21 cellular contexts compared by ENCODE assay signal in the genomic region with DNA sequence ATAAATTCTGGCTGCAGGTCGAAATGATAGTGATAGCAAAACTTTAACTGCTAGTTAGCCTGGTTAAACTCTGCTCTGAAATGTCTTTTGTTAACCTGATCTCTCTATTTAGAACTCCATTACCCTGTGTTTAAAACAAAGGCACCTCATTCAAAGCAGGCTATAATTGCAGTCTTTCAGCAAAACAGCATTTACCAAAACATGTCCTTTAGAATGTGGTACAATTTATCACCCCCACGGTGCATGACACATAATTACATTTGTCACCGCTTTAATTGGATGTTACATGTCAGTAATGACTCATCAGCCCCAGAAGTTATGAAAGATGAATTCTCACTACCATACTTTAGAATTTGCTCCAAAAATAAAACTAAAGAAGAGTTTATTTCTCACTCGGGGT.
DNase-seq lines count a peak whose midpoint lies in the region; ATAC-seq, FAIRE-seq and TF ChIP-seq lines count a peak whose summit lies in the region.
"Had no signal": no experiment of that assay in that cellular context is flagged by ENCODE, and none has a peak within 500 bp of the region (broad histone marks: within the 10 kb centered on the region; RNA-seq: fewer than 3 reads in every experiment).

No MANE protein-coding gene starts in this region.

- TF ChIP-seq EP300 in GM12878 (IDR thresholded peaks at IDR 0.05; ENCODE audit: borderline replicate concordance in 1 of 2, control insufficient read depth in 1 of 2, low read depth in 2 of 2, low read length in 2 of 2) (no peak; a peak in 1 of 4 replicates), esophagus muscularis mucosa (IDR thresholded peaks at IDR 0.05) (no peak)

- no peaks in the 10 kb centered on the region for H3K27me3 ChIP-seq in GM12878 (replicated peaks in 1 of 2; ENCODE audit: control insufficient read depth in 2 of 2, insufficient read depth in 2 of 2, low read length in 1 of 2)
- H3K27me3 ChIP-seq in esophagus muscularis mucosa = no peaks in the 10 kb centered on the region

- H3K27ac ChIP-seq in GM12878 (ENCODE audit: control insufficient read depth, insufficient read depth) (no peak overlapping the region), esophagus muscularis mucosa (replicated peaks in 1 of 4) (no peak overlapping the region)
- H3K27ac ChIP-seq: epithelial cell of prostate, parathyroid adenoma had no signal

- H3K36me3 ChIP-seq in GM12878 (ENCODE audit: control insufficient read depth in 2 of 2, insufficient read depth in 2 of 2, low read length in 1 of 2) (no peaks in the 10 kb centered on the region), esophagus muscularis mucosa (no peaks in the 10 kb centered on the region)

- no peak for FAIRE-seq in GM12878 (lab: Jason Lieb, UNC)

- intact Hi-C loops in GM12878 (cut with micrococcal nuclease; ENCODE audit: unreplicated experiment) = no loop called here
- intact Hi-C loops in esophagus muscularis mucosa (cut with DNase I) = no loop called here

- H3K9ac ChIP-seq in GM12878 (ENCODE audit: control insufficient read depth, insufficient read depth, low read length) = no peak overlapping the region
- H3K9ac ChIP-seq: parathyroid adenoma had no signal

- H3K4me1 Mint-ChIP-seq in nephron progenitor cell = peaks cover 23% of the 10 kb centered on the region
- H3K4me1 Mint-ChIP-seq in natural killer cell treated with Interleukin-12 subunit alpha and Interleukin-12 subunit beta and Interleukin-15 and Interleukin-18, amount 100 ng/mL, for 72 hours (ENCODE audit: low read depth in 2 of 2) = no peaks in the 10 kb centered on the region
- H3K4me1 Mint-ChIP-seq: activated CD4-positive, alpha-beta memory T cell treated with anti-CD3 and anti-CD28 coated beads, Interleukin-2, amount 10 ng/mL, durations not matched to agents 7 days and 5 days; activated naive CD4-positive, alpha-beta T cell treated with anti-CD3 and anti-CD28 coated beads, Interleukin-2, amount 50 U/mL, for 24 hours; T-cell had no signal

- no peaks in the 10 kb centered on the region for H4K20me1 ChIP-seq in GM12878 (ENCODE audit: control insufficient read depth, insufficient read depth)

- SMC1A ChIA-PET in GM12878 (lab: Charles Lee; ENCODE audit: uncharacterized antibody, unreplicated experiment) = interaction anchor here (1.7 kb wide), 1 partner anchor 60 kb away, joined by 7 read pairs; no protein-coding TSS in a partner anchor

- H3K9me3 Mint-ChIP-seq in nephron progenitor cell = peaks cover 22% of the 10 kb centered on the region
- H3K9me3 Mint-ChIP-seq in natural killer cell treated with Interleukin-12 subunit alpha and Interleukin-12 subunit beta and Interleukin-15 and Interleukin-18, amount 100 ng/mL, for 72 hours = peaks cover 11% of the 10 kb centered on the region

- H3K36me3 Mint-ChIP-seq in nephron progenitor cell (ENCODE audit: low read depth) = no peaks in the 10 kb centered on the region
- no peaks in the 10 kb centered on the region for H3K36me3 Mint-ChIP-seq in natural killer cell treated with Interleukin-12 subunit alpha and Interleukin-12 subunit beta and Interleukin-15 and Interleukin-18, amount 100 ng/mL, for 72 hours
- H3K36me3 Mint-ChIP-seq: activated naive CD4-positive, alpha-beta T cell treated with anti-CD3 and anti-CD28 coated beads, Interleukin-2, amount 50 U/mL, for 24 hours; T-cell had no signal

- peak; percentile 60 for ATAC-seq in GM12878
- ATAC-seq in natural killer cell treated with Interleukin-12 subunit alpha and Interleukin-12 subunit beta and Interleukin-15 and Interleukin-18, amount 100 ng/mL, for 72 hours = no peak
- ATAC-seq: activated T-cell treated with anti-CD3 and anti-CD28 coated beads, Interleukin-2, amount 50 U/mL, for 4 hours; left ventricle myocardium superior; T-cell had no signal

- H3K4me3 Mint-ChIP-seq in nephron progenitor cell = no peak overlapping the region
- H3K4me3 Mint-ChIP-seq in natural killer cell treated with Interleukin-12 subunit alpha and Interleukin-12 subunit beta and Interleukin-15 and Interleukin-18, amount 100 ng/mL, for 72 hours = no peak overlapping the region
- H3K4me3 Mint-ChIP-seq: activated CD4-positive, alpha-beta memory T cell treated with anti-CD3 and anti-CD28 coated beads, Interleukin-2, amount 10 ng/mL, durations not matched to agents 7 days and 5 days; activated naive CD4-positive, alpha-beta T cell treated with anti-CD3 and anti-CD28 coated beads, Interleukin-2, amount 50 U/mL, for 24 hours; activated T-cell treated with anti-CD3 and anti-CD28 coated beads, Interleukin-2, amount 50 U/mL, for 4 hours; T-cell had no signal

- DNase-seq in HT1080 (ENCODE audit: low read depth) (peak; percentile 29), NCI-H1417 treated with DMSO at 0.1 percent for 48 hours (lab: John Stamatoyannopoulos, UW) (peak; percentile 51), GM12878 (ENCODE audit: low read depth, low spot score) (no peak), nephron progenitor cell (no peak), esophagus muscularis mucosa (ENCODE audit: extremely low spot score) (no peak), DMS53 treated with DMSO at 0.1 percent for 48 hours (lab: John Stamatoyannopoulos, UW; ENCODE audit: unreplicated experiment) (no peak), activated gamma-delta T cell treated with Interleukin-2 at 50 U/mL for 16 hours (no peak)
- no peak for DNase-seq in natural killer cell treated with Interleukin-12 subunit alpha and Interleukin-12 subunit beta and Interleukin-15 and Interleukin-18, amount 100 ng/mL, for 72 hours (ENCODE audit: low spot score)
- DNase-seq: activated CD4-positive, alpha-beta memory T cell treated with anti-CD3 and anti-CD28 coated beads, Interleukin-2, amount 10 ng/mL, durations not matched to agents 7 days and 5 days; activated T-cell treated with anti-CD3 and anti-CD28 coated beads, Interleukin-2, amount 50 U/mL, for 4 hours; GOT3; left ventricle myocardium superior; NCI-H1092; Right ventricle myocardium superior; stimulated activated CD4-positive, alpha-beta T cell treated with anti-CD3 and anti-CD28 coated beads, Interleukin-4, amount 100 ng/mL, for 4 hours; substantia nigra; T-cell had no signal

- H3K4me2 ChIP-seq in GM12878 (ENCODE audit: control insufficient read depth, insufficient read depth) = no peak overlapping the region
- H3K4me2 ChIP-seq: smooth muscle cell had no signal

- H2AFZ ChIP-seq in GM12878 (ENCODE audit: control insufficient read depth, low read depth, low read length) = no peak overlapping the region
- H2AFZ ChIP-seq: parathyroid adenoma had no signal

- 16% methylated on average over 4 of the region's 4 CpGs for WGBS in GM12878 (ENCODE audit: insufficient coverage, insufficient replicate concordance, low lambda C conversion rate, missing lambda C conversion rate)
- 42% methylated on average over 4 of the region's 4 CpGs for WGBS in esophagus muscularis mucosa

- no peaks in the 10 kb centered on the region for H3K79me2 ChIP-seq in GM12878 (ENCODE audit: control insufficient read depth, insufficient read depth, low read length)
- H3K79me2 ChIP-seq: parathyroid adenoma had no signal

- POLR2A ChIA-PET in GM12878 (lab: Charles Lee) = no interaction called here

- no peak for TF ChIP-seq RAD21 in GM12878 (IDR thresholded peaks at IDR 0.05; ENCODE audit: insufficient read depth, low read depth, low read length)

- no TSS peak for BruUV-seq in GM12878 (replicated peaks; lab: Mats Ljungman, UMichigan)

- H3K9me3 ChIP-seq in GM12878 (replicated peaks; ENCODE audit: control insufficient read depth, insufficient read depth, low read length) = no peaks in the 10 kb centered on the region
- H3K9me3 ChIP-seq in esophagus muscularis mucosa = peaks cover 5 to 21% (median 16%) of the 10 kb centered on the region in 4 donors

- TF ChIP-seq POLR2A in GM12878 (IDR thresholded peaks at IDR 0.05; ENCODE audit: low read depth, low read length) (no peak), esophagus muscularis mucosa (IDR thresholded peaks at IDR 0.05; ENCODE audit: low read depth) (no peak)

- peaks cover 2% of the 10 kb centered on the region for H3K27me3 Mint-ChIP-seq in nephron progenitor cell (ENCODE audit: low read depth, poor library complexity)
- no peaks in the 10 kb centered on the region for H3K27me3 Mint-ChIP-seq in natural killer cell treated with Interleukin-12 subunit alpha and Interleukin-12 subunit beta and Interleukin-15 and Interleukin-18, amount 100 ng/mL, for 72 hours
- H3K27me3 Mint-ChIP-seq: activated CD4-positive, alpha-beta memory T cell treated with anti-CD3 and anti-CD28 coated beads, Interleukin-2, amount 10 ng/mL, durations not matched to agents 7 days and 5 days; activated naive CD4-positive, alpha-beta T cell treated with anti-CD3 and anti-CD28 coated beads, Interleukin-2, amount 50 U/mL, for 24 hours; T-cell had no signal

- peak overlapping the region; percentile 11 for H3K27ac Mint-ChIP-seq in nephron progenitor cell
- no peak overlapping the region for H3K27ac Mint-ChIP-seq in natural killer cell treated with Interleukin-12 subunit alpha and Interleukin-12 subunit beta and Interleukin-15 and Interleukin-18, amount 100 ng/mL, for 72 hours
- H3K27ac Mint-ChIP-seq: activated CD4-positive, alpha-beta memory T cell treated with anti-CD3 and anti-CD28 coated beads, Interleukin-2, amount 10 ng/mL, durations not matched to agents 7 days and 5 days; activated naive CD4-positive, alpha-beta T cell treated with anti-CD3 and anti-CD28 coated beads, Interleukin-2, amount 50 U/mL, for 24 hours; T-cell had no signal

- RAD21 ChIA-PET in GM12878 (lab: Charles Lee; ENCODE audit: unreplicated experiment) = no interaction called here

- H3K4me1 ChIP-seq in GM12878 (ENCODE audit: control insufficient read depth, insufficient read depth, low read length) (no peaks in the 10 kb centered on the region), esophagus muscularis mucosa (no peaks in the 10 kb centered on the region)
- H3K4me1 ChIP-seq: parathyroid adenoma had no signal

- CTCF ChIA-PET in GM12878 (lab: Yijun Ruan, JAX) = interaction anchor here (1.5 kb wide), 1 partner anchor 661 kb away, joined by 4 read pairs; no protein-coding TSS in a partner anchor

- H3K4me3 ChIP-seq in GM12878 (no peak overlapping the region), esophagus muscularis mucosa (no peak overlapping the region)
- H3K4me3 ChIP-seq: smooth muscle cell had no signal

- in situ Hi-C loops in GM12878 (cut with MboI) = no loop called here

- TF ChIP-seq CTCF in GM12878 (IDR thresholded peaks at IDR 0.05 in 2 of 3, conservative IDR thresholded peaks at IDR 0.05 in 1 of 3; ENCODE audit: control insufficient read depth in 2 of 3, extremely low read depth in 1 of 3, insufficient read depth in 1 of 3, low read depth in 3 of 3, low read length in 3 of 3) (no peak), nephron progenitor cell (IDR thresholded peaks at IDR 0.05) (no peak), esophagus muscularis mucosa (IDR thresholded peaks at IDR 0.05) (no peak)

TF ChIP-seq in GM12878, 131 proteins besides CTCF, POLR2A, EP300 and RAD21 (continues in another document):
- TF ChIP-seq DPF2 (IDR thresholded peaks at IDR 0.05) = peak; percentile 59; the same call in 1 of the 2 replicates
- peak in 1 of 2 experiments; percentile 36; a peak in 1 of 4 replicates for TF ChIP-seq IKZF2 (IDR thresholded peaks at IDR 0.05)
- TF ChIP-seq SIN3A (IDR thresholded peaks at IDR 0.05; ENCODE audit: low read depth, low read length) = no peak
- TF ChIP-seq BCL11A (IDR thresholded peaks at IDR 0.05; ENCODE audit: low read depth, low read length) = peak; percentile 72; the same call in 1 of the 2 replicates
- TF ChIP-seq HDAC2 (IDR thresholded peaks at IDR 0.05) = no peak
- no peak for TF ChIP-seq MXI1 (IDR thresholded peaks at IDR 0.05; ENCODE audit: low read depth, low read length)

Comparison
In these comparisons a context has a peak if more than half of its experiments do, and no peak if none do; other contexts are left out.
1. DNase-seq: peak in HT1080 (single experiment) and NCI-H1417 treated with DMSO at 0.1 percent for 48 hours (single experiment); none in GM12878 (single experiment), nephron progenitor cell (single experiment), esophagus muscularis mucosa (single experiment), DMS53 treated with DMSO at 0.1 percent for 48 hours (single experiment), activated gamma-delta T cell treated with Interleukin-2 at 50 U/mL for 16 hours (single experiment) and natural killer cell treated with Interleukin-12 subunit alpha and Interleukin-12 subunit beta and Interleukin-15 and Interleukin-18, amount 100 ng/mL, for 72 hours (single experiment).